ENCODE assay signal across 1 cellular context in genomic region chr11:13207665-13208594, GRCh38.
TF ChIP-seq lines count a peak whose summit lies in the region.

No MANE protein-coding gene starts in this region.

TF ChIP-seq in K562, 482 proteins besides CTCF, POLR2A, EP300 and RAD21 (continued from another document and continues in another):
- TF ChIP-seq MNT (conservative IDR thresholded peaks at IDR 0.05) (0 out of 4 replicates have a peak, but pooled peaks of 1 of the 2 experiments have one; percentile 45), CREM (IDR thresholded peaks at IDR 0.05; ENCODE audit: low read depth) (0 out of 2 replicates have a peak, but pooled peaks have one; percentile 7), DPF2 (IDR thresholded peaks at IDR 0.05) (peak; percentile 94), ZEB2 (IDR thresholded peaks at IDR 0.05) (peak; percentile 58; the same call in 1 of the 2 replicates), HDAC2 (IDR thresholded peaks at IDR 0.05) (peak; percentile 81; the same call in 1 of the 2 replicates), FOXA1 (IDR thresholded peaks at IDR 0.05; ENCODE audit: borderline replicate concordance) (no peak), ELF1 (tag; IDR thresholded peaks at IDR 0.05) (peak; percentile 62), MEIS2 (IDR thresholded peaks at IDR 0.05; ENCODE audit: partially characterized antibody) (peak; percentile 75), ZNF12 (CRISPR knock-in tag; IDR thresholded peaks at IDR 0.05) (no peak), SOX6 (IDR thresholded peaks at IDR 0.05) (peak; percentile 93), CEBPG (CRISPR knock-in tag; IDR thresholded peaks at IDR 0.05) (peak; percentile 77), CEBPG (tag; conservative IDR thresholded peaks at IDR 0.05 in 1 of 2, IDR thresholded peaks at IDR 0.05 in 1 of 2) (peak; percentile 98 to 99), CBFA2T2 (conservative IDR thresholded peaks at IDR 0.05) (peak; percentile 68), VEZF1 (CRISPR knock-in tag; IDR thresholded peaks at IDR 0.05) (peak; percentile 42; the same call in 1 of the 2 replicates), ARID1B (IDR thresholded peaks at IDR 0.05) (peak; percentile 86), SMARCA4 (IDR thresholded peaks at IDR 0.05) (peak; percentile 94), NCOA1 (IDR thresholded peaks at IDR 0.05; ENCODE audit: low read depth) (no peak), SMARCB1 (IDR thresholded peaks at IDR 0.05; ENCODE audit: insufficient read length, low read depth) (no peak), PTRF (tag; IDR thresholded peaks at IDR 0.05) (no peak), CBFA2T3 (IDR thresholded peaks at IDR 0.05) (peak; percentile 82), RCOR1 (IDR thresholded peaks at IDR 0.05; ENCODE audit: borderline replicate concordance in 1 of 2, low read depth in 2 of 2, low read length in 2 of 2) (peak; percentile 51 to 90; a peak in 2 of 4 replicates), PHF21A (IDR thresholded peaks at IDR 0.05; ENCODE audit: borderline replicate concordance, low read depth) (peak; percentile 42; the same call in 1 of the 2 replicates), NFE2 (IDR thresholded peaks at IDR 0.05; ENCODE audit: low read depth) (0 out of 2 replicates have a peak, but pooled peaks have one; percentile 35), HDAC1 (IDR thresholded peaks at IDR 0.05) (peak in 1 of 2 experiments; percentile 82; a peak in 2 of 4 replicates), SMARCC2 (IDR thresholded peaks at IDR 0.05; ENCODE audit: low read depth) (peak; percentile 90), ZBTB40 (IDR thresholded peaks at IDR 0.05) (0 out of 2 replicates have a peak, but pooled peaks have one; percentile 15), ZBTB40 (CRISPR knock-in tag; IDR thresholded peaks at IDR 0.05) (no peak), NFIX (CRISPR knock-in tag; IDR thresholded peaks at IDR 0.05; ENCODE audit: low read depth) (no peak), ZNF583 (CRISPR knock-in tag; IDR thresholded peaks at IDR 0.05) (no peak), FOXM1 (IDR thresholded peaks at IDR 0.05; ENCODE audit: low read depth) (peak; percentile 40; the same call in 1 of the 2 replicates), FOXM1 (CRISPR knock-in tag; IDR thresholded peaks at IDR 0.05; ENCODE audit: low read depth) (no peak), ZNF764 (CRISPR knock-in tag; IDR thresholded peaks at IDR 0.05; ENCODE audit: low read depth) (no peak), PHTF2 (CRISPR knock-in tag; IDR thresholded peaks at IDR 0.05) (no peak), ZNF766 (CRISPR knock-in tag; conservative IDR thresholded peaks at IDR 0.05) (peak; percentile 29; the same call in 1 of the 2 replicates), ATF1 (CRISPR knock-in tag; IDR thresholded peaks at IDR 0.05) (no peak), ATF1 (tag; IDR thresholded peaks at IDR 0.05) (0 out of 2 replicates have a peak, but pooled peaks have one; percentile 31), PRMT5 (CRISPR knock-in tag; IDR thresholded peaks at IDR 0.05) (no peak), TAL1 (IDR thresholded peaks at IDR 0.05) (peak; percentile 60), LEF1 (IDR thresholded peaks at IDR 0.05) (peak; percentile 70; the same call in 1 of the 2 replicates), NCOA2 (IDR thresholded peaks at IDR 0.05; ENCODE audit: partially characterized antibody in 2 of 2) (peak in 1 of 2 experiments; percentile 13), PHB (CRISPR knock-in tag; IDR thresholded peaks at IDR 0.05) (no peak), PCBP2 (IDR thresholded peaks at IDR 0.05; ENCODE audit: low read depth, low read length, poor library complexity, severe bottlenecking) (no peak), SMARCE1 (IDR thresholded peaks at IDR 0.05) (peak; percentile 92), TBL1XR1 (IDR thresholded peaks at IDR 0.05; ENCODE audit: low read length in 2 of 2) (no peak), HDAC3 (IDR thresholded peaks at IDR 0.05; ENCODE audit: borderline replicate concordance, partially characterized antibody) (peak; percentile 30)
- TF ChIP-seq, protein P1, sequence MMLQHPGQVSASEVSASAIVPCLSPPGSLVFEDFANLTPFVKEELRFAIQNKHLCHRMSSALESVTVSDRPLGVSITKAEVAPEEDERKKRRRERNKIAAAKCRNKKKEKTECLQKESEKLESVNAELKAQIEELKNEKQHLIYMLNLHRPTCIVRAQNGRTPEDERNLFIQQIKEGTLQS (IDR thresholded peaks at IDR 0.05), result peak; percentile 98
- TF ChIP-seq, protein P1 (CRISPR knock-in tag; conservative IDR thresholded peaks at IDR 0.05), result peak; percentile 74; the same call in 1 of the 2 replicates
- TF ChIP-seq, protein P2, sequence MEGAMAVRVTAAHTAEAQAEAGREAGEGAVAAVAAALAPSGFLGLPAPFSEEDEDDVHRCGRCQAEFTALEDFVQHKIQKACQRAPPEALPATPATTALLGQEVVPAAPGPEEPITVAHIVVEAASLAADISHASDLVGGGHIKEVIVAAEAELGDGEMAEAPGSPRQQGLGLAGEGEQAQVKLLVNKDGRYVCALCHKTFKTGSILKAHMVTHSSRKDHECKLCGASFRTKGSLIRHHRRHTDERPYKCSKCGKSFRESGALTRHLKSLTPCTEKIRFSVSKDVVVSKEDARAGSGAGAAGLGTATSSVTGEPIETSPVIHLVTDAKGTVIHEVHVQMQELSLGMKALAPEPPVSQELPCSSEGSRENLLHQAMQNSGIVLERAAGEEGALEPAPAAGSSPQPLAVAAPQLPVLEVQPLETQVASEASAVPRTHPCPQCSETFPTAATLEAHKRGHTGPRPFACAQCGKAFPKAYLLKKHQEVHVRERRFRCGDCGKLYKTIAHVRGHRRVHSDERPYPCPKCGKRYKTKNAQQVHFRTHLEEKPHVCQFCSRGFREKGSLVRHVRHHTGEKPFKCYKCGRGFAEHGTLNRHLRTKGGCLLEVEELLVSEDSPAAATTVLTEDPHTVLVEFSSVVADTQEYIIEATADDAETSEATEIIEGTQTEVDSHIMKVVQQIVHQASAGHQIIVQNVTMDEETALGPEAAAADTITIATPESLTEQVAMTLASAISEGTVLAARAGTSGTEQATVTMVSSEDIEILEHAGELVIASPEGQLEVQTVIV (CRISPR knock-in tag; IDR thresholded peaks at IDR 0.05; ENCODE audit: borderline replicate concordance), result no peak
- TF ChIP-seq, protein P3, sequence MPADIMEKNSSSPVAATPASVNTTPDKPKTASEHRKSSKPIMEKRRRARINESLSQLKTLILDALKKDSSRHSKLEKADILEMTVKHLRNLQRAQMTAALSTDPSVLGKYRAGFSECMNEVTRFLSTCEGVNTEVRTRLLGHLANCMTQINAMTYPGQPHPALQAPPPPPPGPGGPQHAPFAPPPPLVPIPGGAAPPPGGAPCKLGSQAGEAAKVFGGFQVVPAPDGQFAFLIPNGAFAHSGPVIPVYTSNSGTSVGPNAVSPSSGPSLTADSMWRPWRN (IDR thresholded peaks at IDR 0.05; ENCODE audit: low read depth), result 0 out of 2 replicates have a peak, but pooled peaks have one; percentile 25
- TF ChIP-seq, protein P4, sequence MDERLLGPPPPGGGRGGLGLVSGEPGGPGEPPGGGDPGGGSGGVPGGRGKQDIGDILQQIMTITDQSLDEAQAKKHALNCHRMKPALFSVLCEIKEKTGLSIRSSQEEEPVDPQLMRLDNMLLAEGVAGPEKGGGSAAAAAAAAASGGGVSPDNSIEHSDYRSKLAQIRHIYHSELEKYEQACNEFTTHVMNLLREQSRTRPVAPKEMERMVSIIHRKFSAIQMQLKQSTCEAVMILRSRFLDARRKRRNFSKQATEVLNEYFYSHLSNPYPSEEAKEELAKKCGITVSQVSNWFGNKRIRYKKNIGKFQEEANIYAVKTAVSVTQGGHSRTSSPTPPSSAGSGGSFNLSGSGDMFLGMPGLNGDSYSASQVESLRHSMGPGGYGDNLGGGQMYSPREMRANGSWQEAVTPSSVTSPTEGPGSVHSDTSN (CRISPR knock-in tag; IDR thresholded peaks at IDR 0.05; ENCODE audit: low read depth), result no peak
- TF ChIP-seq, protein P4 (tag; conservative IDR thresholded peaks at IDR 0.05; ENCODE audit: low read depth), result peak; percentile 85
- TF ChIP-seq, protein P5, sequence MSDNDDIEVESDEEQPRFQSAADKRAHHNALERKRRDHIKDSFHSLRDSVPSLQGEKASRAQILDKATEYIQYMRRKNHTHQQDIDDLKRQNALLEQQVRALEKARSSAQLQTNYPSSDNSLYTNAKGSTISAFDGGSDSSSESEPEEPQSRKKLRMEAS (CRISPR knock-in tag; IDR thresholded peaks at IDR 0.05), result no peak
